Comparison of ENCODE assay signal across 9 cellular contexts in the genomic region with DNA sequence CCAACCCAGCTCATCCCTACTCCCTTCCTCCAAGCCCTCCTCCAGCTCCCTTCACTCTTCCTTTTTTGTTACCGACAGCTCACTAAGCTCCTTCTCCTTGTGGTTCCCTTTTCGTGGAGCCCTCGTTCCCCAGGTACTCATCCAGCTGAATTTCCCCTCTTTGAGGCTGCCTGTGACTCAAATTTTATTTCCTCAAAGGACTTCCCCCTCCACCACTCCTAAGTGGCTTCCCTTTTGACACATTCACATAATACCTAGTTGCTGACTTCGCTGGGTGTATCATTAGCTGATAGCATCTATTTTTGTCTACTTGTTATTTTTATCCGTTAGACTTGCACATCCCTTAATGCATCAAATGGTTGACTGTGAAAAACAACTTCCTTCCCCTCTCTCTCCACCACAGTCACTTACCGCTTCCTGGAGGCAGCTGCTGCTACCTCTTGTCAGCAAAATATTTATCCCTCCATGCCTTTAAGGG. TPM values are rescaled to one million over a fixed set of nuclear protein-coding genes. Genes with fewer than 3 reads are reported as not detected.
DNase-seq lines count a peak whose midpoint lies in the region; ATAC-seq, FAIRE-seq and TF ChIP-seq lines count a peak whose summit lies in the region.
"Had no signal": no experiment of that assay in that cellular context is flagged by ENCODE, and none has a peak within 500 bp of the region (broad histone marks: within the 10 kb centered on the region; RNA-seq: fewer than 3 reads in every experiment).

No MANE protein-coding gene starts in this region.

- TF ChIP-seq CTCF in A549 (IDR thresholded peaks at IDR 0.05) = no peak
- no peak for TF ChIP-seq CTCF in activated CD8-positive, alpha-beta T cell treated with anti-CD3 and anti-CD28 coated beads for 36 hours (IDR thresholded peaks at IDR 0.05)

- intact Hi-C loops in activated CD8-positive, alpha-beta T cell treated with anti-CD3 and anti-CD28 coated beads for 36 hours (cut with micrococcal nuclease) = no loop called here

- CTCF ChIA-PET in A549 (lab: Yijun Ruan, JAX) = interaction anchor here (0.6 to 17.2 kb wide), 8 partner anchors 11 to 193 kb away, joined by 3 to 368 read pairs (median 4); a partner anchor contains a TSS
- CTCF ChIA-PET in activated CD8-positive, alpha-beta T cell treated with anti-CD3 and anti-CD28 coated beads for 36 hours (lab: Charles Lee) = interaction anchor here (0.7 to 3.5 kb wide), 8 partner anchors 28 to 375 kb away, joined by 3 to 17 read pairs (median 4); no protein-coding TSS in a partner anchor

- no peak overlapping the region for H3K4me2 ChIP-seq in A549

- peaks cover 17% of the 10 kb centered on the region for H3K4me1 ChIP-seq in A549

- no peak for TF ChIP-seq POLR2A in A549 (IDR thresholded peaks at IDR 0.05; ENCODE audit: low read length)

- 41% methylated on average over 6 of the region's 6 CpGs for WGBS in A549 (ENCODE audit: missing lambda C conversion rate)

- peak overlapping the region; percentile 82 for H3K27ac Mint-ChIP-seq in activated CD8-positive, alpha-beta T cell treated with anti-CD3 and anti-CD28 coated beads for 36 hours
- H3K27ac Mint-ChIP-seq in memory B cell = peak overlapping the region; percentile 46

- POLR2A ChIA-PET in A549 (lab: Yijun Ruan, JAX) = no interaction called here
- POLR2A ChIA-PET in activated CD8-positive, alpha-beta T cell treated with anti-CD3 and anti-CD28 coated beads for 36 hours (lab: Charles Lee) = interaction anchor here (0.6 to 0.8 kb wide), 2 partner anchors 118 to 130 kb away, joined by 3 to 4 read pairs; no protein-coding TSS in a partner anchor

- peaks cover 24% of the 10 kb centered on the region for H3K4me1 Mint-ChIP-seq in activated CD8-positive, alpha-beta T cell treated with anti-CD3 and anti-CD28 coated beads for 36 hours (ENCODE audit: low read depth)
- peaks cover 42% of the 10 kb centered on the region for H3K4me1 Mint-ChIP-seq in memory B cell

- H3K36me3 Mint-ChIP-seq in activated CD8-positive, alpha-beta T cell treated with anti-CD3 and anti-CD28 coated beads for 36 hours (ENCODE audit: low read depth) = no peaks in the 10 kb centered on the region
- H3K36me3 Mint-ChIP-seq in memory B cell = no peaks in the 10 kb centered on the region

- H3K27me3 Mint-ChIP-seq in activated CD8-positive, alpha-beta T cell treated with anti-CD3 and anti-CD28 coated beads for 36 hours = no peaks in the 10 kb centered on the region
- H3K27me3 Mint-ChIP-seq in memory B cell = no peaks in the 10 kb centered on the region

- H3K9me3 ChIP-seq in A549 = no peaks in the 10 kb centered on the region

- no peak for TF ChIP-seq EP300 in A549 (IDR thresholded peaks at IDR 0.05)

- no peak overlapping the region for H3K4me3 ChIP-seq in A549

- DNase-seq in A549 (ENCODE audit: low read depth in 1 of 2, low spot score in 1 of 2) = no peak
- peak; percentile 51 for DNase-seq in GM19239 (ENCODE audit: insufficient read length, low spot score)
- peak; percentile 64 for DNase-seq in activated CD8-positive, alpha-beta T cell treated with anti-CD3 and anti-CD28 coated beads for 36 hours
- peak; percentile 32 to 62 for DNase-seq in memory B cell (ENCODE audit: low spot score in 2 of 2)
- no peak for DNase-seq in NCI-H2196 treated with DMSO at 0.1 percent for 48 hours (lab: John Stamatoyannopoulos, UW; ENCODE audit: unreplicated experiment)
- no peak for DNase-seq in inferior parietal cortex (ENCODE audit: extremely low spot score)
- no peak for DNase-seq in NCI-H2107 treated with DMSO at 0.1 percent for 48 hours (lab: John Stamatoyannopoulos, UW; ENCODE audit: unreplicated experiment)

- H3K27ac ChIP-seq in A549 = no peak overlapping the region

- no peak for TF ChIP-seq RAD21 in A549 (conservative IDR thresholded peaks at IDR 0.05 in 1 of 2, IDR thresholded peaks at IDR 0.05 in 1 of 2)

- no peaks in the 10 kb centered on the region for H3K9me3 Mint-ChIP-seq in activated CD8-positive, alpha-beta T cell treated with anti-CD3 and anti-CD28 coated beads for 36 hours
- H3K9me3 Mint-ChIP-seq in memory B cell = no peaks in the 10 kb centered on the region

- peak overlapping the region; percentile 13 for H3K4me3 Mint-ChIP-seq in activated CD8-positive, alpha-beta T cell treated with anti-CD3 and anti-CD28 coated beads for 36 hours
- peak overlapping the region; percentile 70 for H3K4me3 Mint-ChIP-seq in memory B cell

- ATAC-seq in A549 (no peak), HG03565 (IDR thresholded peaks at IDR 0.05; ENCODE audit: unreplicated experiment) (peak; percentile 53), memory B cell (ENCODE audit: low read depth) (peak; percentile 83)
- peak; percentile 91 for ATAC-seq in activated CD8-positive, alpha-beta T cell treated with anti-CD3 and anti-CD28 coated beads for 36 hours

- FAIRE-seq in A549 (lab: Jason Lieb, UNC) (peak; percentile 84), GM19239 (lab: Jason Lieb, UNC) (peak; percentile 99)

TF ChIP-seq in A549, 52 proteins besides CTCF, POLR2A, EP300 and RAD21:
- TF ChIP-seq EHMT2 (IDR thresholded peaks at IDR 0.05; ENCODE audit: low read depth) = no peak
- TF ChIP-seq TP53 (CRISPR knock-in tag; IDR thresholded peaks at IDR 0.05) = no peak
- TF ChIP-seq NPAS2 (CRISPR knock-in tag; IDR thresholded peaks at IDR 0.05; ENCODE audit: borderline replicate concordance) = no peak
- TF ChIP-seq, protein P1, sequence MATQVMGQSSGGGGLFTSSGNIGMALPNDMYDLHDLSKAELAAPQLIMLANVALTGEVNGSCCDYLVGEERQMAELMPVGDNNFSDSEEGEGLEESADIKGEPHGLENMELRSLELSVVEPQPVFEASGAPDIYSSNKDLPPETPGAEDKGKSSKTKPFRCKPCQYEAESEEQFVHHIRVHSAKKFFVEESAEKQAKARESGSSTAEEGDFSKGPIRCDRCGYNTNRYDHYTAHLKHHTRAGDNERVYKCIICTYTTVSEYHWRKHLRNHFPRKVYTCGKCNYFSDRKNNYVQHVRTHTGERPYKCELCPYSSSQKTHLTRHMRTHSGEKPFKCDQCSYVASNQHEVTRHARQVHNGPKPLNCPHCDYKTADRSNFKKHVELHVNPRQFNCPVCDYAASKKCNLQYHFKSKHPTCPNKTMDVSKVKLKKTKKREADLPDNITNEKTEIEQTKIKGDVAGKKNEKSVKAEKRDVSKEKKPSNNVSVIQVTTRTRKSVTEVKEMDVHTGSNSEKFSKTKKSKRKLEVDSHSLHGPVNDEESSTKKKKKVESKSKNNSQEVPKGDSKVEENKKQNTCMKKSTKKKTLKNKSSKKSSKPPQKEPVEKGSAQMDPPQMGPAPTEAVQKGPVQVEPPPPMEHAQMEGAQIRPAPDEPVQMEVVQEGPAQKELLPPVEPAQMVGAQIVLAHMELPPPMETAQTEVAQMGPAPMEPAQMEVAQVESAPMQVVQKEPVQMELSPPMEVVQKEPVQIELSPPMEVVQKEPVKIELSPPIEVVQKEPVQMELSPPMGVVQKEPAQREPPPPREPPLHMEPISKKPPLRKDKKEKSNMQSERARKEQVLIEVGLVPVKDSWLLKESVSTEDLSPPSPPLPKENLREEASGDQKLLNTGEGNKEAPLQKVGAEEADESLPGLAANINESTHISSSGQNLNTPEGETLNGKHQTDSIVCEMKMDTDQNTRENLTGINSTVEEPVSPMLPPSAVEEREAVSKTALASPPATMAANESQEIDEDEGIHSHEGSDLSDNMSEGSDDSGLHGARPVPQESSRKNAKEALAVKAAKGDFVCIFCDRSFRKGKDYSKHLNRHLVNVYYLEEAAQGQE (IDR thresholded peaks at IDR 0.05) = no peak
- no peak for TF ChIP-seq FOXS1 (CRISPR knock-in tag; IDR thresholded peaks at IDR 0.05)
- TF ChIP-seq GATA3 (IDR thresholded peaks at IDR 0.05; ENCODE audit: borderline replicate concordance) = no peak
- TF ChIP-seq ZC3H11A (IDR thresholded peaks at IDR 0.05) = no peak
- TF ChIP-seq KDM1A (IDR thresholded peaks at IDR 0.05; ENCODE audit: low read depth) = no peak
- no peak for TF ChIP-seq CBX8 (IDR thresholded peaks at IDR 0.05)
- TF ChIP-seq HOXA7 (CRISPR knock-in tag; IDR thresholded peaks at IDR 0.05) = no peak
- no peak for TF ChIP-seq CHD4 (IDR thresholded peaks at IDR 0.05; ENCODE audit: borderline replicate concordance)
- no peak for TF ChIP-seq BHLHE40 (IDR thresholded peaks at IDR 0.05; ENCODE audit: low read depth, low read length)
- no peak for TF ChIP-seq ZFP36 (IDR thresholded peaks at IDR 0.05; ENCODE audit: borderline replicate concordance, partially characterized antibody)
- TF ChIP-seq SREBF2 (IDR thresholded peaks at IDR 0.05) = no peak
- TF ChIP-seq RARB (CRISPR knock-in tag; IDR thresholded peaks at IDR 0.05) = no peak

RNA-seq across cellular contexts. Expression of a gene that starts 14.5 kb away (rescaled TPM):
- polyA plus RNA-seq in A549 (2011; rRNA removed) (0.24 and 0.30 TPM in 2 replicates), A549 (2017; fragmentation: RNase III; extraction: RNeasy Plus Mini Kit Qiagen cat#74134 plus additional on column Dnase treatment) (not detected in 3 replicates)
- polyA plus RNA-seq in A549 (2012; cell fraction: cytosol; rRNA removed) = not detected in 2 replicates
- not detected in 2 replicates for polyA plus RNA-seq in A549 (2012; cell fraction: nucleus; rRNA removed)
- polyA minus RNA-seq in A549 (2011; rRNA and poly(A)+ RNA removed) = 0.12 TPM in 1 of 2 replicates, not detected in the other
- not detected for total RNA-seq in activated CD8-positive, alpha-beta T cell treated with anti-CD3 and anti-CD28 coated beads for 36 hours
- total RNA-seq: activated CD8-positive, alpha-beta memory T cell treated with anti-CD3 and anti-CD28 coated beads for 36 hours had no signal

RNA-seq across cellular contexts. Expression of a gene that starts 27.7 kb away (rescaled TPM):
- not detected in 2 replicates for polyA plus RNA-seq in A549 (2011; rRNA removed)
- polyA plus RNA-seq in A549 (2012; cell fraction: cytosol; rRNA removed) = not detected in 2 replicates
- not detected in 2 replicates for polyA plus RNA-seq in A549 (2012; cell fraction: nucleus; rRNA removed)
- polyA plus RNA-seq in A549 (2017; fragmentation: RNase III; extraction: RNeasy Plus Mini Kit Qiagen cat#74134 plus additional on column Dnase treatment) = not detected in 3 replicates
- not detected in 2 replicates for polyA minus RNA-seq in A549 (2011; rRNA and poly(A)+ RNA removed)
- not detected for total RNA-seq in activated CD8-positive, alpha-beta T cell treated with anti-CD3 and anti-CD28 coated beads for 36 hours
- total RNA-seq: activated CD8-positive, alpha-beta memory T cell treated with anti-CD3 and anti-CD28 coated beads for 36 hours had no signal

RNA-seq across cellular contexts. Expression of a gene that starts 50.9 kb away (rescaled TPM):
- polyA plus RNA-seq in A549 (2011; rRNA removed) (18.0 and 21.5 TPM in 2 replicates), A549 (2017; fragmentation: RNase III; extraction: RNeasy Plus Mini Kit Qiagen cat#74134 plus additional on column Dnase treatment) (37.0 to 41.6 TPM (median 40.6 TPM) in 3 replicates)
- 5.7 and 7.9 TPM in 2 replicates for polyA plus RNA-seq in A549 (2012; cell fraction: cytosol; rRNA removed)
- polyA plus RNA-seq in A549 (2012; cell fraction: nucleus; rRNA removed) = 5.5 and 8.3 TPM in 2 replicates
- 8.1 and 12.2 TPM in 2 replicates for polyA minus RNA-seq in A549 (2011; rRNA and poly(A)+ RNA removed)
- total RNA-seq in activated CD8-positive, alpha-beta T cell treated with anti-CD3 and anti-CD28 coated beads for 36 hours = 1 to 10 TPM in 1 of 2 experiments, under 1 TPM in 1; 0.68 to 1.1 TPM

Comparison
In these comparisons a context has a peak if more than half of its experiments do, and no peak if none do; other contexts are left out.
1. ATAC-seq: peak in HG03565 (single experiment), activated CD8-positive, alpha-beta T cell treated with anti-CD3 and anti-CD28 coated beads for 36 hours (single experiment) and memory B cell (single experiment); none in A549 (0 of 2).
2. DNase-seq: peak in GM19239 (single experiment), activated CD8-positive, alpha-beta T cell treated with anti-CD3 and anti-CD28 coated beads for 36 hours (single experiment) and memory B cell (2 of 2); none in A549 (0 of 2), NCI-H2196 treated with DMSO at 0.1 percent for 48 hours (single experiment), inferior parietal cortex (single experiment) and NCI-H2107 treated with DMSO at 0.1 percent for 48 hours (single experiment).